ENCODE assay signal across 22 cellular contexts in genomic region chr3:5645311-5646029, GRCh38.
DNase-seq lines count a peak whose midpoint lies in the region; TF ChIP-seq lines count a peak whose summit lies in the region.
"Had no signal": no experiment of that assay in that cellular context is flagged by ENCODE, and none has a peak within 500 bp of the region (broad histone marks: within the 10 kb centered on the region; RNA-seq: fewer than 3 reads in every experiment).

No MANE protein-coding gene starts in this region.

- H3K27me3 Mint-ChIP-seq in nephron (ENCODE audit: low read depth) (no peaks in the 10 kb centered on the region), endothelial cell (ENCODE audit: unreplicated experiment) (no peaks in the 10 kb centered on the region)

- DNase-seq in renal cortical epithelial cell (ENCODE audit: low read depth) (peak; percentile 20), RPMI8226 (no peak), AML-193 (lab: John Stamatoyannopoulos, UW) (no peak), endothelial cell (ENCODE audit: low spot score) (no peak)
- DNase-seq: Caco-2; CD8-positive, alpha-beta T cell; DMS 273 treated with DMSO at 0.1 percent for 48 hours; DMS79; EL; GDM1; NCI-H1048; NCI-H1417 treated with DMSO at 0.1 percent for 48 hours; NCI-H1694 treated with DMSO at 0.1 percent for 48 hours; NCI-H2081; NCI-H2227 treated with DMSO at 0.1 percent for 48 hours; NCI-H69; SHP77 treated with DMSO at 0.1 percent for 48 hours had no signal

- H3K4me3 Mint-ChIP-seq in nephron (no peak overlapping the region), endothelial cell (ENCODE audit: unreplicated experiment) (no peak overlapping the region)
- H3K4me3 Mint-ChIP-seq: CD8-positive, alpha-beta T cell had no signal

- TF ChIP-seq CTCF in C4-2B (conservative IDR thresholded peaks at IDR 0.05): no peak
- no peak for TF ChIP-seq CTCF in VCaP (conservative IDR thresholded peaks at IDR 0.05)
- no peak for TF ChIP-seq CTCF in nephron (IDR thresholded peaks at IDR 0.05; ENCODE audit: unreplicated experiment in 3 of 3)
- TF ChIP-seq CTCF in endothelial cell (IDR thresholded peaks at IDR 0.05; ENCODE audit: unreplicated experiment): no peak

- H3K4me1 Mint-ChIP-seq in nephron (no peaks in the 10 kb centered on the region), endothelial cell (ENCODE audit: unreplicated experiment) (no peaks in the 10 kb centered on the region)

- H3K27ac Mint-ChIP-seq in nephron: peak overlapping the region in 2 of 3 experiments; percentile 60 to 87
- H3K27ac Mint-ChIP-seq in endothelial cell (ENCODE audit: unreplicated experiment): no peak overlapping the region
- H3K27ac Mint-ChIP-seq: CD8-positive, alpha-beta T cell had no signal

- H3K9me3 Mint-ChIP-seq in nephron (peaks cover 10% of the 10 kb centered on the region), endothelial cell (ENCODE audit: unreplicated experiment) (peaks cover 10% of the 10 kb centered on the region)

- peak overlapping the region; percentile 50; the same call in 1 of the 2 replicates for H3K27ac ChIP-seq in C4-2B
- peak overlapping the region; percentile 76 for H3K27ac ChIP-seq in VCaP
- H3K27ac ChIP-seq: BLaER1 treated with 17β-estradiol and CSF1 and Interleukin-3, amounts not matched to agents 10 nM and 100 nM; SK-N-MC had no signal

- H3K36me3 Mint-ChIP-seq in nephron (ENCODE audit: low read depth): no peaks in the 10 kb centered on the region
- no peaks in the 10 kb centered on the region for H3K36me3 Mint-ChIP-seq in endothelial cell (ENCODE audit: low read depth, unreplicated experiment)
- H3K36me3 Mint-ChIP-seq: CD8-positive, alpha-beta T cell had no signal
